ENCODE assay signal across 1 cellular context in the genomic region with DNA sequence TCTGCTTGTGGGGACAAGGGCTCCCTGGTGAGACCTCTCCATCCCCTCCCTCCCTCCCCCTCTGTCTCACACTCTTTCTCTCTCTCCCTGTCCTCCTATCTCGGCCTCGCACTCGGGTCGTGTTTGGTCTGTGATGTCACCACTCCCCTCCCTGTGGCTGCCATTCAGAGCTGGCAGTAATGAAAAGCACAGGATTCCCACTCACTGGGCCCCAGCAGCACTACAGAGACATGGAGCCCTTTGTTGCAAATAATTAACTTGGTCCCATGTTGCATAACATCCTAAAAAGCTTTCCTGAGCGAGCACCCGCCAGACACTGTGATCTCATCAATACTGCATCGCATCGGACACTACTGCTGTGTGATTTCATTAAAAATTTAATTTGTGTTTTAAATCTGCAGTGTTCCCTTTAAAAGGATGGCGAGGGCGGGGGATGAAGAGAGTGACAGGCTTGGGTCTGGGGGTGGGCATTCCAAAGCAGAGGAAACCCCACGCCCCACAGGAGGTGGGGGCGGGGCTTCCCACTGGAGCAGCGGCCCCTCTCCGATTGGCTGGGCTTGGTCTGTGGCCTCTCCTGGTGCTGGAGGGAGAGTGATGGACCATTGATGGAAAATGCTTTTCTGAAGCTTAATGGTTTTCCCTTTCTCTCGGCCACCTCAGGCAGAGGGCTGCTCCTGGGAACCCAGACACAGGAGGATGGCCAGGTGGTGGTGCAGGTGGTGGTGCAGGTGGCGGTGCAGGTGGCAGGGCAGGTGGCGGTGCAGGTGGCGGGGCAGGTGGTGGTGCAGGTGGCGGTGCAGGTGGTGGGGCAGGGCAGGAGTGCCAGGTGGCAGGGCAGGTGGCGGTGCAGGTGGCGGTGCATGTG.
TF ChIP-seq lines count a peak whose summit lies in the region.

No MANE protein-coding gene starts in this region.

TF ChIP-seq in HepG2, 621 proteins besides CTCF, POLR2A, EP300 and RAD21 (continued from another document and continues in another):
- TF ChIP-seq, protein P1, sequence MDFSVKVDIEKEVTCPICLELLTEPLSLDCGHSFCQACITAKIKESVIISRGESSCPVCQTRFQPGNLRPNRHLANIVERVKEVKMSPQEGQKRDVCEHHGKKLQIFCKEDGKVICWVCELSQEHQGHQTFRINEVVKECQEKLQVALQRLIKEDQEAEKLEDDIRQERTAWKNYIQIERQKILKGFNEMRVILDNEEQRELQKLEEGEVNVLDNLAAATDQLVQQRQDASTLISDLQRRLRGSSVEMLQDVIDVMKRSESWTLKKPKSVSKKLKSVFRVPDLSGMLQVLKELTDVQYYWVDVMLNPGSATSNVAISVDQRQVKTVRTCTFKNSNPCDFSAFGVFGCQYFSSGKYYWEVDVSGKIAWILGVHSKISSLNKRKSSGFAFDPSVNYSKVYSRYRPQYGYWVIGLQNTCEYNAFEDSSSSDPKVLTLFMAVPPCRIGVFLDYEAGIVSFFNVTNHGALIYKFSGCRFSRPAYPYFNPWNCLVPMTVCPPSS (IDR thresholded peaks at IDR 0.05): no peak
- TF ChIP-seq, protein P2, sequence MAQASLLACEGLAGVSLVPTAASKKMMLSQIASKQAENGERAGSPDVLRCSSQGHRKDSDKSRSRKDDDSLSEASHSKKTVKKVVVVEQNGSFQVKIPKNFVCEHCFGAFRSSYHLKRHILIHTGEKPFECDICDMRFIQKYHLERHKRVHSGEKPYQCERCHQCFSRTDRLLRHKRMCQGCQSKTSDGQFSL (CRISPR knock-in tag; IDR thresholded peaks at IDR 0.05): 0 out of 2 replicates have a peak, but pooled peaks have one; percentile 33
- no peak for TF ChIP-seq SOX6 (IDR thresholded peaks at IDR 0.05)
- peak; percentile 45; the same call in 1 of the 2 replicates for TF ChIP-seq SOX6 (CRISPR knock-in tag; IDR thresholded peaks at IDR 0.05)
- TF ChIP-seq KLF16 (CRISPR knock-in tag; IDR thresholded peaks at IDR 0.05): no peak
- TF ChIP-seq, protein P3, sequence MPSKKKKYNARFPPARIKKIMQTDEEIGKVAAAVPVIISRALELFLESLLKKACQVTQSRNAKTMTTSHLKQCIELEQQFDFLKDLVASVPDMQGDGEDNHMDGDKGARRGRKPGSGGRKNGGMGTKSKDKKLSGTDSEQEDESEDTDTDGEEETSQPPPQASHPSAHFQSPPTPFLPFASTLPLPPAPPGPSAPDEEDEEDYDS (CRISPR knock-in tag; IDR thresholded peaks at IDR 0.05): 0 out of 2 replicates have a peak, but pooled peaks have one; percentile 11
- TF ChIP-seq, protein P4, sequence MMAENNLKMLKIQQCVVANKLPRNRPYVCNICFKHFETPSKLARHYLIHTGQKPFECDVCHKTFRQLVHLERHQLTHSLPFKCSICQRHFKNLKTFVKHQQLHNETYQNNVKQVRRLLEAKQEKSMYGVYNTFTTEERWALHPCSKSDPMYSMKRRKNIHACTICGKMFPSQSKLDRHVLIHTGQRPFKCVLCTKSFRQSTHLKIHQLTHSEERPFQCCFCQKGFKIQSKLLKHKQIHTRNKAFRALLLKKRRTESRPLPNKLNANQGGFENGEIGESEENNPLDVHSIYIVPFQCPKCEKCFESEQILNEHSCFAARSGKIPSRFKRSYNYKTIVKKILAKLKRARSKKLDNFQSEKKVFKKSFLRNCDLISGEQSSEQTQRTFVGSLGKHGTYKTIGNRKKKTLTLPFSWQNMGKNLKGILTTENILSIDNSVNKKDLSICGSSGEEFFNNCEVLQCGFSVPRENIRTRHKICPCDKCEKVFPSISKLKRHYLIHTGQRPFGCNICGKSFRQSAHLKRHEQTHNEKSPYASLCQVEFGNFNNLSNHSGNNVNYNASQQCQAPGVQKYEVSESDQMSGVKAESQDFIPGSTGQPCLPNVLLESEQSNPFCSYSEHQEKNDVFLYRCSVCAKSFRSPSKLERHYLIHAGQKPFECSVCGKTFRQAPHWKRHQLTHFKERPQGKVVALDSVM (CRISPR knock-in tag; IDR thresholded peaks at IDR 0.05): peak; percentile 23; the same call in 1 of the 2 replicates
- 0 out of 2 replicates have a peak, but pooled peaks have one; percentile 56 for TF ChIP-seq MIXL1 (CRISPR knock-in tag; IDR thresholded peaks at IDR 0.05)
- no peak for TF ChIP-seq NR2F1 (CRISPR knock-in tag; IDR thresholded peaks at IDR 0.05)
- TF ChIP-seq SOX13 (IDR thresholded peaks at IDR 0.05): no peak
- peak in 1 of 2 experiments; percentile 25; a peak in 1 of 4 replicates for TF ChIP-seq SOX13 (CRISPR knock-in tag; conservative IDR thresholded peaks at IDR 0.05 in 1 of 2, IDR thresholded peaks at IDR 0.05 in 1 of 2)
- TF ChIP-seq, protein P5, sequence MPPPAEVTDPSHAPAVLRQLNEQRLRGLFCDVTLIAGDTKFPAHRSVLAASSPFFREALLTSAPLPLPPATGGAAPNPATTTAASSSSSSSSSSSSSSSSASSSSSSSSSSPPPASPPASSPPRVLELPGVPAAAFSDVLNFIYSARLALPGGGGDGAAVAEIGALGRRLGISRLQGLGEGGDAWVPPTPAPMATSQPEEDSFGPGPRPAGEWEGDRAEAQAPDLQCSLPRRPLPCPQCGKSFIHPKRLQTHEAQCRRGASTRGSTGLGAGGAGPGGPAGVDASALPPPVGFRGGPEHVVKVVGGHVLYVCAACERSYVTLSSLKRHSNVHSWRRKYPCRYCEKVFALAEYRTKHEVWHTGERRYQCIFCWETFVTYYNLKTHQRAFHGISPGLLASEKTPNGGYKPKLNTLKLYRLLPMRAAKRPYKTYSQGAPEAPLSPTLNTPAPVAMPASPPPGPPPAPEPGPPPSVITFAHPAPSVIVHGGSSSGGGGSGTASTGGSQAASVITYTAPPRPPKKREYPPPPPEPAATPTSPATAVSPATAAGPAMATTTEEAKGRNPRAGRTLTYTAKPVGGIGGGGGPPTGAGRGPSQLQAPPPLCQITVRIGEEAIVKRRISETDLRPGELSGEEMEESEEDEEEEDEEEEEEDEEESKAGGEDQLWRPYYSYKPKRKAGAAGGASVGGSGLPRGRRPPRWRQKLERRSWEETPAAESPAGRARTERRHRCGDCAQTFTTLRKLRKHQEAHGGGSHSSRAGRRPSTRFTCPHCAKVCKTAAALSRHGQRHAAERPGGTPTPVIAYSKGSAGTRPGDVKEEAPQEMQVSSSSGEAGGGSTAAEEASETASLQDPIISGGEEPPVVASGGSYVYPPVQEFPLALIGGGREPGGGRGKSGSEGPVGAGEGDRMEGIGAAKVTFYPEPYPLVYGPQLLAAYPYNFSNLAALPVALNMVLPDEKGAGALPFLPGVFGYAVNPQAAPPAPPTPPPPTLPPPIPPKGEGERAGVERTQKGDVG (CRISPR knock-in tag; IDR thresholded peaks at IDR 0.05; ENCODE audit: borderline replicate concordance): no peak
- TF ChIP-seq, protein P6, sequence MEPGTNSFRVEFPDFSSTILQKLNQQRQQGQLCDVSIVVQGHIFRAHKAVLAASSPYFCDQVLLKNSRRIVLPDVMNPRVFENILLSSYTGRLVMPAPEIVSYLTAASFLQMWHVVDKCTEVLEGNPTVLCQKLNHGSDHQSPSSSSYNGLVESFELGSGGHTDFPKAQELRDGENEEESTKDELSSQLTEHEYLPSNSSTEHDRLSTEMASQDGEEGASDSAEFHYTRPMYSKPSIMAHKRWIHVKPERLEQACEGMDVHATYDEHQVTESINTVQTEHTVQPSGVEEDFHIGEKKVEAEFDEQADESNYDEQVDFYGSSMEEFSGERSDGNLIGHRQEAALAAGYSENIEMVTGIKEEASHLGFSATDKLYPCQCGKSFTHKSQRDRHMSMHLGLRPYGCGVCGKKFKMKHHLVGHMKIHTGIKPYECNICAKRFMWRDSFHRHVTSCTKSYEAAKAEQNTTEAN (CRISPR knock-in tag; conservative IDR thresholded peaks at IDR 0.05): no peak
- TF ChIP-seq, protein P7, sequence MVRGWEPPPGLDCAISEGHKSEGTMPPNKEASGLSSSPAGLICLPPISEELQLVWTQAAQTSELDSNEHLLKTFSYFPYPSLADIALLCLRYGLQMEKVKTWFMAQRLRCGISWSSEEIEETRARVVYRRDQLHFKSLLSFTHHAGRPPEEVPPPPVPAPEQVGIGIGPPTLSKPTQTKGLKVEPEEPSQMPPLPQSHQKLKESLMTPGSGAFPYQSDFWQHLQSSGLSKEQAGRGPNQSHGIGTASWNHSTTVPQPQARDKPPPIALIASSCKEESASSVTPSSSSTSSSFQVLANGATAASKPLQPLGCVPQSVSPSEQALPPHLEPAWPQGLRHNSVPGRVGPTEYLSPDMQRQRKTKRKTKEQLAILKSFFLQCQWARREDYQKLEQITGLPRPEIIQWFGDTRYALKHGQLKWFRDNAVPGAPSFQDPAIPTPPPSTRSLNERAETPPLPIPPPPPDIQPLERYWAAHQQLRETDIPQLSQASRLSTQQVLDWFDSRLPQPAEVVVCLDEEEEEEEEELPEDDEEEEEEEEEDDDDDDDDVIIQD (CRISPR knock-in tag; IDR thresholded peaks at IDR 0.05; ENCODE audit: low read depth): no peak
- no peak for TF ChIP-seq JDP2 (CRISPR knock-in tag; IDR thresholded peaks at IDR 0.05; ENCODE audit: borderline replicate concordance)
- 0 out of 2 replicates have a peak, but pooled peaks have one; percentile 54 for TF ChIP-seq HNRNPL (IDR thresholded peaks at IDR 0.05; ENCODE audit: low read depth, low read length)
- TF ChIP-seq SNRNP70 (IDR thresholded peaks at IDR 0.05; ENCODE audit: low read depth, low read length): no peak
- TF ChIP-seq ZNF614 (CRISPR knock-in tag; IDR thresholded peaks at IDR 0.05; ENCODE audit: borderline replicate concordance): no peak
- TF ChIP-seq, protein P8, sequence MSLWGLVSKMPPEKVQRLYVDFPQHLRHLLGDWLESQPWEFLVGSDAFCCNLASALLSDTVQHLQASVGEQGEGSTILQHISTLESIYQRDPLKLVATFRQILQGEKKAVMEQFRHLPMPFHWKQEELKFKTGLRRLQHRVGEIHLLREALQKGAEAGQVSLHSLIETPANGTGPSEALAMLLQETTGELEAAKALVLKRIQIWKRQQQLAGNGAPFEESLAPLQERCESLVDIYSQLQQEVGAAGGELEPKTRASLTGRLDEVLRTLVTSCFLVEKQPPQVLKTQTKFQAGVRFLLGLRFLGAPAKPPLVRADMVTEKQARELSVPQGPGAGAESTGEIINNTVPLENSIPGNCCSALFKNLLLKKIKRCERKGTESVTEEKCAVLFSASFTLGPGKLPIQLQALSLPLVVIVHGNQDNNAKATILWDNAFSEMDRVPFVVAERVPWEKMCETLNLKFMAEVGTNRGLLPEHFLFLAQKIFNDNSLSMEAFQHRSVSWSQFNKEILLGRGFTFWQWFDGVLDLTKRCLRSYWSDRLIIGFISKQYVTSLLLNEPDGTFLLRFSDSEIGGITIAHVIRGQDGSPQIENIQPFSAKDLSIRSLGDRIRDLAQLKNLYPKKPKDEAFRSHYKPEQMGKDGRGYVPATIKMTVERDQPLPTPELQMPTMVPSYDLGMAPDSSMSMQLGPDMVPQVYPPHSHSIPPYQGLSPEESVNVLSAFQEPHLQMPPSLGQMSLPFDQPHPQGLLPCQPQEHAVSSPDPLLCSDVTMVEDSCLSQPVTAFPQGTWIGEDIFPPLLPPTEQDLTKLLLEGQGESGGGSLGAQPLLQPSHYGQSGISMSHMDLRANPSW (CRISPR knock-in tag; IDR thresholded peaks at IDR 0.05; ENCODE audit: borderline replicate concordance): no peak
- TF ChIP-seq ZNF317 (CRISPR knock-in tag; IDR thresholded peaks at IDR 0.05): no peak
- no peak for TF ChIP-seq KDM2A (CRISPR knock-in tag; IDR thresholded peaks at IDR 0.05; ENCODE audit: borderline replicate concordance, low read depth)
- TF ChIP-seq, protein P9, sequence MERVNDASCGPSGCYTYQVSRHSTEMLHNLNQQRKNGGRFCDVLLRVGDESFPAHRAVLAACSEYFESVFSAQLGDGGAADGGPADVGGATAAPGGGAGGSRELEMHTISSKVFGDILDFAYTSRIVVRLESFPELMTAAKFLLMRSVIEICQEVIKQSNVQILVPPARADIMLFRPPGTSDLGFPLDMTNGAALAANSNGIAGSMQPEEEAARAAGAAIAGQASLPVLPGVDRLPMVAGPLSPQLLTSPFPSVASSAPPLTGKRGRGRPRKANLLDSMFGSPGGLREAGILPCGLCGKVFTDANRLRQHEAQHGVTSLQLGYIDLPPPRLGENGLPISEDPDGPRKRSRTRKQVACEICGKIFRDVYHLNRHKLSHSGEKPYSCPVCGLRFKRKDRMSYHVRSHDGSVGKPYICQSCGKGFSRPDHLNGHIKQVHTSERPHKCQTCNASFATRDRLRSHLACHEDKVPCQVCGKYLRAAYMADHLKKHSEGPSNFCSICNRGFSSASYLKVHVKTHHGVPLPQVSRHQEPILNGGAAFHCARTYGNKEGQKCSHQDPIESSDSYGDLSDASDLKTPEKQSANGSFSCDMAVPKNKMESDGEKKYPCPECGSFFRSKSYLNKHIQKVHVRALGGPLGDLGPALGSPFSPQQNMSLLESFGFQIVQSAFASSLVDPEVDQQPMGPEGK (CRISPR knock-in tag; IDR thresholded peaks at IDR 0.05): 0 out of 2 replicates have a peak, but pooled peaks have one; percentile 27
- no peak for TF ChIP-seq ZNF234 (CRISPR knock-in tag; conservative IDR thresholded peaks at IDR 0.05)
- peak; percentile 41; the same call in 1 of the 2 replicates for TF ChIP-seq HOXA3 (CRISPR knock-in tag; IDR thresholded peaks at IDR 0.05)
- TF ChIP-seq, protein P10, sequence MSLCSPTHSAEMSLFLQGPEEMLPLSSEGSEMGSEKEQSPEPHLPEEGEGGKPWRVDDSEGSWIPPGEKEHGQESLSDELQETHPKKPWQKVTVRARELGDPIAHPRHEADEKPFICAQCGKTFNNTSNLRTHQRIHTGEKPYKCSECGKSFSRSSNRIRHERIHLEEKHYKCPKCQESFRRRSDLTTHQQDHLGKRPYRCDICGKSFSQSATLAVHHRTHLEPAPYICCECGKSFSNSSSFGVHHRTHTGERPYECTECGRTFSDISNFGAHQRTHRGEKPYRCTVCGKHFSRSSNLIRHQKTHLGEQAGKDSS (CRISPR knock-in tag; IDR thresholded peaks at IDR 0.05; ENCODE audit: borderline replicate concordance, low read depth): no peak
- TF ChIP-seq ZNF678 (CRISPR knock-in tag; IDR thresholded peaks at IDR 0.05): no peak
- TF ChIP-seq ZNF746 (CRISPR knock-in tag; IDR thresholded peaks at IDR 0.05): no peak
- TF ChIP-seq ETV5 (CRISPR knock-in tag; IDR thresholded peaks at IDR 0.05; ENCODE audit: borderline replicate concordance): no peak
- TF ChIP-seq, protein P11, sequence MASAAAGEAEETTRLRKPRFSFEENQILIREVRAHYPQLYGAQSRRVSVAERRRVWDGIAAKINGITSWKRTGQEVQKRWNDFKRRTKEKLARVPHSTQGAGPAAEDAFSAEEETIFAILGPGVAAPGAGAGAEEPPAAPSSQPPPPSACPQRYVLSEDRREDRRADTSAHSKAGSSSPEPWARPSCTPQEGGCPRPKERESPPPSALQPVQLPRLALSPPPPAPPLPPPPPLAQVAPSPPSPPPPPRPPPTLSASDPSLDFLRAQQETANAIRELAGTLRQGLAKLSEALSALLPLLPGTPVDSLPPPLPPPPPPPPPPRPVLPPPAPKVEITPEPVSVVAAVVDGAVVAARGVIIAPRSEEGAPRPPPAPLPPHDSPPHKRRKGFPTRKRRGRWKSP (CRISPR knock-in tag; IDR thresholded peaks at IDR 0.05): peak; percentile 62; the same call in 1 of the 2 replicates
- no peak for TF ChIP-seq ZNF776 (CRISPR knock-in tag; IDR thresholded peaks at IDR 0.05)
- no peak for TF ChIP-seq SRY (CRISPR knock-in tag; IDR thresholded peaks at IDR 0.05)
- TF ChIP-seq ZNF589 (CRISPR knock-in tag; conservative IDR thresholded peaks at IDR 0.05): peak; percentile 18; the same call in 1 of the 2 replicates
